1 cellular context compared by ENCODE assay signal in the genomic region with DNA sequence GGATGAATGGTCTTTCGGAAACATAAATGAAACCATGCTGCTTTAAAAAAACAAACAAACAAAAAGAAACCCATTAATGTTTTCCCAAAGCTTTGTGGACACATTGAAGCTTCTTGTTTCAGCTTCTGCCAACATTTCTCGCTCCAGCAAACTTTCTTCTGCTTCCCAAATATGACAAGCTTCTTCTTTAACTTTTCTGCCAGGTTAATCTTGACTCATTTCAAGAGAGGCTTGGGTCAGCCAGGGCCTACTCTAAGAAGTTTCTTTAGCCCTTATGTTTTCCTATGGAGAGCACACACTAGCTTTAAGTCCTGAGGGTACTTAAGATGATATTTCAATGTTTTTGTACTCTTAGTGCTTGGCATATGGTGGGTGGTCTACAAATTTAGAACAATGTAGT.
TF ChIP-seq lines count a peak whose summit lies in the region.

No MANE protein-coding gene starts in this region.

TF ChIP-seq in WTC11, 78 proteins besides CTCF, POLR2A, EP300 and RAD21 (continued from another document):
- TF ChIP-seq, protein P1, sequence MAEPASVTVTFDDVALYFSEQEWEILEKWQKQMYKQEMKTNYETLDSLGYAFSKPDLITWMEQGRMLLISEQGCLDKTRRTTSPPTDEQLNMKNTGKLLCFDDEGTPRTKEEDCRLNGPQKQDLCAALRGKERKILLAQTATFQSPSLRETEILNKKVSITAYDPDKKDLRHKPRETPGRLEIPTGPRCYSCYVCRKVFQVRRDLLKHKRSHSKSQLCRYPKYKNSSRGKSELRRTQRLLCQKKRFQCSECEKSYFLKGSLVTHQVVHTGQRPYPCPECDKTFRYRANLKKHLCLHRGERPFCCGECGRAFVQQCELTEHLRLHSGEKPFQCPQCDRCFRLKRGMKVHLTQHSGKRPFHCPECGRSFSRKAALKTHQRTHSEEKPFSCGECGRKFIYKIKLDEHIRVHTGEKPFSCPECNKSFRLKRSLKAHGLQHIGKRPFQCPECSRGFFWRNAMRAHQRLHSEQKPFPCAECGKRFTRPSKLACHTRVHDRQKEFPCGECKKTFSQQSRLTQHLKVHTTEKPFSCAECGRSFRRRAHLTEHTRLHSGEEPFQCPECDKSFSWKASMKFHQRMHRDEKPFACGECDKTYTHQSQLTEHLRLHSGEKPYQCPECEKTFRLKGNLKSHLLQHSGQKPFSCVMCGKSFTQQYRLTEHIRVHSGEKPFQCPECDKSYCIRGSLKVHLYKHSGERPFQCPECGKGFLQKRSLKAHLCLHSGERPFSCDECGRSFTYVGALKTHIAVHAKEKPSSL (CRISPR knock-in tag; conservative IDR thresholded peaks at IDR 0.05) = no peak
- TF ChIP-seq, protein P2, sequence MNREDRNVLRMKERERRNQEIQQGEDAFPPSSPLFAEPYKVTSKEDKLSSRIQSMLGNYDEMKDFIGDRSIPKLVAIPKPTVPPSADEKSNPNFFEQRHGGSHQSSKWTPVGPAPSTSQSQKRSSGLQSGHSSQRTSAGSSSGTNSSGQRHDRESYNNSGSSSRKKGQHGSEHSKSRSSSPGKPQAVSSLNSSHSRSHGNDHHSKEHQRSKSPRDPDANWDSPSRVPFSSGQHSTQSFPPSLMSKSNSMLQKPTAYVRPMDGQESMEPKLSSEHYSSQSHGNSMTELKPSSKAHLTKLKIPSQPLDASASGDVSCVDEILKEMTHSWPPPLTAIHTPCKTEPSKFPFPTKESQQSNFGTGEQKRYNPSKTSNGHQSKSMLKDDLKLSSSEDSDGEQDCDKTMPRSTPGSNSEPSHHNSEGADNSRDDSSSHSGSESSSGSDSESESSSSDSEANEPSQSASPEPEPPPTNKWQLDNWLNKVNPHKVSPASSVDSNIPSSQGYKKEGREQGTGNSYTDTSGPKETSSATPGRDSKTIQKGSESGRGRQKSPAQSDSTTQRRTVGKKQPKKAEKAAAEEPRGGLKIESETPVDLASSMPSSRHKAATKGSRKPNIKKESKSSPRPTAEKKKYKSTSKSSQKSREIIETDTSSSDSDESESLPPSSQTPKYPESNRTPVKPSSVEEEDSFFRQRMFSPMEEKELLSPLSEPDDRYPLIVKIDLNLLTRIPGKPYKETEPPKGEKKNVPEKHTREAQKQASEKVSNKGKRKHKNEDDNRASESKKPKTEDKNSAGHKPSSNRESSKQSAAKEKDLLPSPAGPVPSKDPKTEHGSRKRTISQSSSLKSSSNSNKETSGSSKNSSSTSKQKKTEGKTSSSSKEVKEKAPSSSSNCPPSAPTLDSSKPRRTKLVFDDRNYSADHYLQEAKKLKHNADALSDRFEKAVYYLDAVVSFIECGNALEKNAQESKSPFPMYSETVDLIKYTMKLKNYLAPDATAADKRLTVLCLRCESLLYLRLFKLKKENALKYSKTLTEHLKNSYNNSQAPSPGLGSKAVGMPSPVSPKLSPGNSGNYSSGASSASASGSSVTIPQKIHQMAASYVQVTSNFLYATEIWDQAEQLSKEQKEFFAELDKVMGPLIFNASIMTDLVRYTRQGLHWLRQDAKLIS (CRISPR knock-in tag; IDR thresholded peaks at IDR 0.05; ENCODE audit: borderline replicate concordance) = no peak
- TF ChIP-seq, protein P3, sequence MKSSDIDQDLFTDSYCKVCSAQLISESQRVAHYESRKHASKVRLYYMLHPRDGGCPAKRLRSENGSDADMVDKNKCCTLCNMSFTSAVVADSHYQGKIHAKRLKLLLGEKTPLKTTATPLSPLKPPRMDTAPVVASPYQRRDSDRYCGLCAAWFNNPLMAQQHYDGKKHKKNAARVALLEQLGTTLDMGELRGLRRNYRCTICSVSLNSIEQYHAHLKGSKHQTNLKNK (CRISPR knock-in tag; IDR thresholded peaks at IDR 0.05) = no peak
- TF ChIP-seq MXD4 (CRISPR knock-in tag; IDR thresholded peaks at IDR 0.05; ENCODE audit: borderline replicate concordance) = no peak
- no peak for TF ChIP-seq JUN (CRISPR knock-in tag; IDR thresholded peaks at IDR 0.05)
- TF ChIP-seq ZNF121 (CRISPR knock-in tag; IDR thresholded peaks at IDR 0.05) = no peak
- no peak for TF ChIP-seq CREM (CRISPR knock-in tag; IDR thresholded peaks at IDR 0.05)
